ENCODE assay signal across 20 cellular contexts in the genomic region with DNA sequence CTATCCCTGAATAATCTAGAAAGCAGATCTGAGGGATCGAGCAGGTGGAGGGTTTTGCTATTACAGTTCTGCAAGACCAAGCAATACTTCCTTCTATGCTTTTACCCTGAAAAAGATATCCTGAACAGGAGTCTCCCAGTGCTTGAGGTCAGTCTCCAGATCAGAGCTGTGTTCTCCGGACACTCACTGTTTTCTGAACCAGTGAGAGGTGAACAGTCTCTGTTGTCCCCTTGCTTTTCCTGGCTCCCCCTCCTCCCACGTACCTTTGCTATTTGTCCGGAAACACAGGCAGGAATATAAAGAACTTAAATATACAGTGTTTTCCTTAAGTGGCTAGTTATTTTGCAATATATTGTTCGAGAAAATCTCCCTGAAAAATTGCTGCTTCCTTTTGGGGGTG.
DNase-seq lines count a peak whose midpoint lies in the region; ATAC-seq, FAIRE-seq and TF ChIP-seq lines count a peak whose summit lies in the region.
"Had no signal": no experiment of that assay in that cellular context is flagged by ENCODE, and none has a peak within 500 bp of the region (broad histone marks: within the 10 kb centered on the region; RNA-seq: fewer than 3 reads in every experiment).

No MANE protein-coding gene starts in this region.

- H3K9me3 Mint-ChIP-seq in H9 (peaks cover 74 to 76% of the 10 kb centered on the region in 2 experiments), astrocyte (ENCODE audit: unreplicated experiment) (no peaks in the 10 kb centered on the region), neural progenitor cell (peaks cover 11% of the 10 kb centered on the region)
- no peaks in the 10 kb centered on the region for H3K9me3 Mint-ChIP-seq in activated naive CD4-positive, alpha-beta T cell treated with anti-CD3 and anti-CD28 coated beads, Interleukin-2, amount 50 U/mL, for 72 hours
- H3K9me3 Mint-ChIP-seq: CD4-positive, alpha-beta memory T cell had no signal

- H3K36me3 Mint-ChIP-seq in H9 (ENCODE audit: insufficient read depth in 1 of 3, low read depth in 3 of 3) (peaks cover 4 to 9% (median 6%) of the 10 kb centered on the region in 3 experiments; a peak in 6 of 7 replicates), astrocyte (ENCODE audit: low read depth, unreplicated experiment) (no peaks in the 10 kb centered on the region), neural progenitor cell (no peaks in the 10 kb centered on the region)
- H3K36me3 Mint-ChIP-seq in activated naive CD4-positive, alpha-beta T cell treated with anti-CD3 and anti-CD28 coated beads, Interleukin-2, amount 50 U/mL, for 72 hours = no peaks in the 10 kb centered on the region
- H3K36me3 Mint-ChIP-seq: CD4-positive, alpha-beta memory T cell; IgD-negative memory B cell had no signal

- no peak overlapping the region for H3K18ac ChIP-seq in H9 (ENCODE audit: insufficient read length, low read depth, low read length)

- H4K20me1 ChIP-seq in H9 (ENCODE audit: control insufficient read depth, insufficient read depth, insufficient read length) (no peaks in the 10 kb centered on the region), astrocyte (ENCODE audit: insufficient read depth, low read length) (no peaks in the 10 kb centered on the region), neural progenitor cell (ENCODE audit: low read depth) (no peaks in the 10 kb centered on the region)

- no peak overlapping the region for H3K4me3 ChIP-seq in astrocyte (ENCODE audit: insufficient read depth, low read depth, low read length)
- no peak overlapping the region for H3K4me3 ChIP-seq in iPS-18a (ENCODE audit: low read length)
- no peak overlapping the region for H3K4me3 ChIP-seq in neural progenitor cell

- no peak for ATAC-seq in activated naive CD4-positive, alpha-beta T cell treated with anti-CD3 and anti-CD28 coated beads, Interleukin-2, amount 50 U/mL, for 72 hours
- ATAC-seq in HG02588 (IDR thresholded peaks at IDR 0.05; ENCODE audit: unreplicated experiment) (no peak), GM21528 (IDR thresholded peaks at IDR 0.05; ENCODE audit: low FRiP score, unreplicated experiment) (no peak)

- no peak overlapping the region for H2BK12ac ChIP-seq in H9 (ENCODE audit: insufficient read length, low read depth, low read length)

- peak; percentile 32 for FAIRE-seq in astrocyte (lab: Jason Lieb, UNC)
- FAIRE-seq: A204.1, D721Med, G401.6, GM12891 had no signal

- CTCF ChIA-PET in RWPE1 (lab: Yijun Ruan, JAX) = interaction anchor here (0.6 kb wide), 1 partner anchor 317 kb away, joined by 3 read pairs; no protein-coding TSS in a partner anchor

- no peak overlapping the region for H3K4ac ChIP-seq in H9 (ENCODE audit: low read depth, low read length)

- no peak overlapping the region for H3K23ac ChIP-seq in H9 (ENCODE audit: insufficient read length, low read depth, low read length)

- no peak overlapping the region for H2BK20ac ChIP-seq in H9 (ENCODE audit: low read depth, low read length, poor library complexity, severe bottlenecking)

- H3K9me3 ChIP-seq in H9 (ENCODE audit: control insufficient read depth, low read depth, low read length) (no peaks in the 10 kb centered on the region), astrocyte (ENCODE audit: insufficient read depth, low read depth, low read length) (no peaks in the 10 kb centered on the region), iPS-18a (ENCODE audit: control insufficient read depth, low read depth, low read length) (no peaks in the 10 kb centered on the region), neural progenitor cell (ENCODE audit: low read depth) (no peaks in the 10 kb centered on the region)
- H3K9me3 ChIP-seq: BE2C had no signal

- H3T11ph ChIP-seq in H9 (ENCODE audit: low read length) = no peak overlapping the region

- H3K9ac ChIP-seq in H9 (ENCODE audit: extremely low read depth, insufficient read length, low read length) (no peak overlapping the region), astrocyte (ENCODE audit: low read length) (no peak overlapping the region), iPS-18a (ENCODE audit: low read length) (no peak overlapping the region), neural progenitor cell (no peak overlapping the region)

- WGBS in H9 (ENCODE audit: extremely low coverage, insufficient read length, low lambda C conversion rate) = no CpG with 5 or more reads among the region's 5 CpGs

- no peak overlapping the region for H2AFZ ChIP-seq in H9 (ENCODE audit: low read length)
- no peak overlapping the region for H2AFZ ChIP-seq in astrocyte (ENCODE audit: low read depth, low read length)
- H2AFZ ChIP-seq in neural progenitor cell (replicated peaks) = peak overlapping the region; percentile 73

- no peak overlapping the region for H2BK15ac ChIP-seq in H9 (ENCODE audit: low read depth, low read length)

- no peak overlapping the region for H4K8ac ChIP-seq in H9 (replicated peaks; ENCODE audit: insufficient read length, low read depth, low read length)

- H3K79me2 ChIP-seq in H9 (ENCODE audit: insufficient read depth, low read length) = no peaks in the 10 kb centered on the region
- no peaks in the 10 kb centered on the region for H3K79me2 ChIP-seq in astrocyte (ENCODE audit: insufficient read depth, low read length)
- no peaks in the 10 kb centered on the region for H3K79me2 ChIP-seq in neural progenitor cell (ENCODE audit: low read depth)

- H3K4me1 Mint-ChIP-seq in H9 = peaks cover 43 to 47% of the 10 kb centered on the region in 2 experiments
- no peaks in the 10 kb centered on the region for H3K4me1 Mint-ChIP-seq in astrocyte (ENCODE audit: low read depth, unreplicated experiment)
- H3K4me1 Mint-ChIP-seq in neural progenitor cell = peaks cover 11% of the 10 kb centered on the region
- H3K4me1 Mint-ChIP-seq: CD4-positive, alpha-beta memory T cell; IgD-negative memory B cell had no signal

- H3K23me2 ChIP-seq in H9 (ENCODE audit: insufficient read length, low read depth, low read length, poor library complexity, severe bottlenecking) = no peaks in the 10 kb centered on the region

- no peak overlapping the region for H3K56ac ChIP-seq in H9 (ENCODE audit: insufficient read length, low read depth, low read length)

- no peak overlapping the region for H4K91ac ChIP-seq in H9 (ENCODE audit: insufficient read length, low read depth, low read length)

- H3K4me3 Mint-ChIP-seq in H9 (no peak overlapping the region), astrocyte (ENCODE audit: unreplicated experiment) (no peak overlapping the region), neural progenitor cell (no peak overlapping the region)
- H3K4me3 Mint-ChIP-seq: CD4-positive, alpha-beta memory T cell; IgD-negative memory B cell had no signal

- H3K4me1 ChIP-seq in H9 (ENCODE audit: insufficient read depth, low read length) = peaks cover 8% of the 10 kb centered on the region
- H3K4me1 ChIP-seq in astrocyte (ENCODE audit: insufficient read depth, low read length) = no peaks in the 10 kb centered on the region
- H3K4me1 ChIP-seq in iPS-18a (ENCODE audit: control insufficient read depth, low read depth, low read length) = peaks cover 47% of the 10 kb centered on the region
- peaks cover 29% of the 10 kb centered on the region for H3K4me1 ChIP-seq in neural progenitor cell
- H3K4me1 ChIP-seq: BE2C had no signal

- H3K79me1 ChIP-seq in H9 (ENCODE audit: insufficient read depth, low read depth, low read length, poor library complexity, severe bottlenecking) = no peaks in the 10 kb centered on the region

- TF ChIP-seq CTCF in H9 (conservative IDR thresholded peaks at IDR 0.05) = no peak
- no peak for TF ChIP-seq CTCF in astrocyte (IDR thresholded peaks at IDR 0.05; ENCODE audit: insufficient read depth, low read depth, low read length)
- no peak for TF ChIP-seq CTCF in neural progenitor cell (IDR thresholded peaks at IDR 0.05)
- TF ChIP-seq CTCF in RWPE1 (conservative IDR thresholded peaks at IDR 0.05; ENCODE audit: low read depth) = no peak

- peaks cover 31% of the 10 kb centered on the region for H3F3A ChIP-seq in neural progenitor cell (ENCODE audit: low read depth)

- H3K27ac ChIP-seq in H9 (ENCODE audit: insufficient read length, low read depth, low read length) = no peak overlapping the region
- H3K27ac ChIP-seq in astrocyte (ENCODE audit: low read depth, low read length) = no peak overlapping the region
- H3K27ac ChIP-seq in iPS-18a (ENCODE audit: low read length) = peak overlapping the region; percentile 16
- no peak overlapping the region for H3K27ac ChIP-seq in neural progenitor cell
- H3K27ac ChIP-seq in RWPE1 = no peak overlapping the region
- H3K27ac ChIP-seq: C4-2B had no signal

- POLR2A ChIA-PET in RWPE1 (lab: Yijun Ruan, JAX; ENCODE audit: low non-redundant PET) = no interaction called here

- no peak overlapping the region for H3K14ac ChIP-seq in H9 (ENCODE audit: insufficient read depth, low read length)

- H3K27ac Mint-ChIP-seq in H9 (peak overlapping the region in 2 of 3 experiments; percentile 33 to 70; a peak in 1 of 7 replicates), astrocyte (ENCODE audit: unreplicated experiment) (no peak overlapping the region), neural progenitor cell (no peak overlapping the region)
- H3K27ac Mint-ChIP-seq in activated naive CD4-positive, alpha-beta T cell treated with anti-CD3 and anti-CD28 coated beads, Interleukin-2, amount 50 U/mL, for 72 hours = no peak overlapping the region
- H3K27ac Mint-ChIP-seq: CD4-positive, alpha-beta memory T cell; IgD-negative memory B cell had no signal

- H2AK5ac ChIP-seq in H9 (ENCODE audit: insufficient read length, low read length) = no peak overlapping the region

- H3K27me3 ChIP-seq in H9 (ENCODE audit: insufficient read depth, low read length) (no peaks in the 10 kb centered on the region), astrocyte (ENCODE audit: insufficient read depth, low read length) (no peaks in the 10 kb centered on the region), iPS-18a (ENCODE audit: control insufficient read depth, insufficient read depth, low read length) (no peaks in the 10 kb centered on the region), neural progenitor cell (no peaks in the 10 kb centered on the region)
- H3K27me3 ChIP-seq: BE2C had no signal

- DNase-seq in H9 (no peak), astrocyte (ENCODE audit: low read depth) (no peak), neural progenitor cell (ENCODE audit: low spot score) (no peak), RWPE1 (ENCODE audit: low spot score) (no peak)
- no peak for DNase-seq in activated naive CD4-positive, alpha-beta T cell treated with anti-CD3 and anti-CD28 coated beads, Interleukin-2, amount 50 U/mL, for 72 hours (ENCODE audit: low spot score in 2 of 2)
- DNase-seq: BE2C; CD4-positive, alpha-beta memory T cell; COR-L47; DMS153; DMS79 treated with DMSO at 0.1 percent for 48 hours; EL had no signal

- no peak overlapping the region for H4K5ac ChIP-seq in H9 (ENCODE audit: insufficient read length, low read depth, low read length)

- H3K36me3 ChIP-seq in astrocyte (ENCODE audit: insufficient read depth, low read length) (no peaks in the 10 kb centered on the region), iPS-18a (ENCODE audit: control insufficient read depth, low read depth, low read length) (no peaks in the 10 kb centered on the region), neural progenitor cell (no peaks in the 10 kb centered on the region)
- H3K36me3 ChIP-seq: BE2C had no signal

- no peak overlapping the region for H2BK5ac ChIP-seq in H9 (ENCODE audit: insufficient read length, low read length)

- H3K4me2 ChIP-seq in H9 (ENCODE audit: insufficient read depth, insufficient read length, low read length) (no peak overlapping the region), astrocyte (ENCODE audit: low read length) (no peak overlapping the region), neural progenitor cell (no peak overlapping the region)

- peaks cover 3% of the 10 kb centered on the region; the same call in 1 of the 2 replicates for H3K27me3 Mint-ChIP-seq in H9 (ENCODE audit: low read depth)
- H3K27me3 Mint-ChIP-seq in astrocyte (ENCODE audit: low read depth, unreplicated experiment) = no peaks in the 10 kb centered on the region
- H3K27me3 Mint-ChIP-seq in neural progenitor cell (ENCODE audit: insufficient read depth, low read depth) = peaks cover 5% of the 10 kb centered on the region
- H3K27me3 Mint-ChIP-seq: CD4-positive, alpha-beta memory T cell had no signal

- no peak overlapping the region for H2BK120ac ChIP-seq in H9 (ENCODE audit: low read depth, low read length, poor library complexity, severe bottlenecking)

Comparison
In these comparisons a context has a peak if more than half of its experiments do, and no peak if none do; other contexts are left out.
1. H3K27ac Mint-ChIP-seq: peak in H9 (2 of 3); none in astrocyte (single experiment), neural progenitor cell (single experiment) and activated naive CD4-positive, alpha-beta T cell treated with anti-CD3 and anti-CD28 coated beads, Interleukin-2, amount 50 U/mL, for 72 hours (0 of 2).